In genomic region chr3:128551464-128551863, GRCh38 we compare ENCODE assay signal across 27 cellular contexts. TPM values are rescaled to one million over a fixed set of nuclear protein-coding genes. Genes with fewer than 3 reads are reported as not detected.
"Had no signal": no experiment of that assay in that cellular context is flagged by ENCODE, and none has a peak within 500 bp of the region (broad histone marks: within the 10 kb centered on the region; RNA-seq: fewer than 3 reads in every experiment).

No MANE protein-coding gene starts in this region.

- H3K36me3 ChIP-seq: cardiac muscle cell, esophagus squamous epithelium, gastrocnemius medialis, ovary, suprapubic skin, tibial nerve, uterus had no signal

- H3K9me3 ChIP-seq: body of pancreas, esophagus squamous epithelium, gastrocnemius medialis, ovary, psoas muscle, suprapubic skin, tibial nerve, uterus had no signal

- H3K4me1 ChIP-seq: body of pancreas had no signal

- H3K27ac ChIP-seq: body of pancreas, cardiac muscle cell, dorsolateral prefrontal cortex, esophagus squamous epithelium, ovary, psoas muscle, suprapubic skin, tibial nerve, uterus had no signal

- FAIRE-seq: colon had no signal

- H3K27me3 ChIP-seq: body of pancreas, ovary, uterus had no signal

- DNase-seq: activated CD4-positive, alpha-beta T cell treated with anti-CD3 and anti-CD28 coated beads for 4 hours; activated CD4-positive, alpha-beta T cell treated with anti-CD3 and anti-CD28 coated beads, Interleukin-2, amount 50 U/mL, for 48 hours; activated CD4-positive, CD25-positive, alpha-beta regulatory T cell; activated gamma-delta T cell; activated naive CD4-positive, alpha-beta T cell treated with anti-CD3 and anti-CD28 coated beads, Interleukin-2, amount 50 U/mL, for 16 hours; activated naive CD8-positive, alpha-beta T cell treated with anti-CD3 and anti-CD28 coated beads, Interleukin-2, amount 50 U/mL, for 24 hours; body of pancreas; dorsolateral prefrontal cortex; esophagus squamous epithelium; gastrocnemius medialis; hippocampal formation; kidney glomerular epithelial cell; left ventricle myocardium superior; mammary epithelial cell; ovary; psoas muscle; right cardiac atrium; stimulated activated CD4-positive, alpha-beta T cell treated with anti-CD3 and anti-CD28 coated beads, Interleukin-1b, Interleukin-23, amount 100 ng/mL, for 48 hours; stimulated activated naive CD8-positive, alpha-beta T cell treated with anti-CD3 and anti-CD28 coated beads, Interleukin-15, amount 100 ng/mL, for 72 hours; T-helper 17 cell; uterus had no signal

- ATAC-seq: activated naive CD8-positive, alpha-beta T cell treated with anti-CD3 and anti-CD28 coated beads, Interleukin-2, amount 50 U/mL, for 24 hours; body of pancreas; gastrocnemius medialis; left ventricle myocardium superior; psoas muscle; right cardiac atrium; stimulated activated effector memory CD8-positive, alpha-beta T cell treated with anti-CD3 and anti-CD28 coated beads, Interleukin-12 subunit alpha, Interleukin-12 subunit beta, amount 100 ng/mL, for 72 hours; stimulated activated naive CD8-positive, alpha-beta T cell treated with anti-CD3 and anti-CD28 coated beads, Interleukin-15, amount 100 ng/mL, for 72 hours; T-helper 17 cell had no signal

- H3K4me3 ChIP-seq: body of pancreas, cardiac muscle cell, dorsolateral prefrontal cortex, esophagus squamous epithelium, gastrocnemius medialis, ovary, psoas muscle, suprapubic skin, tibial nerve, uterus had no signal

RNA-seq across cellular contexts. Expression of gene GATA2, which starts 58.5 kb away (rescaled TPM):
- total RNA-seq: mammary epithelial cell, myocyte had no signal
